In the genomic region with DNA sequence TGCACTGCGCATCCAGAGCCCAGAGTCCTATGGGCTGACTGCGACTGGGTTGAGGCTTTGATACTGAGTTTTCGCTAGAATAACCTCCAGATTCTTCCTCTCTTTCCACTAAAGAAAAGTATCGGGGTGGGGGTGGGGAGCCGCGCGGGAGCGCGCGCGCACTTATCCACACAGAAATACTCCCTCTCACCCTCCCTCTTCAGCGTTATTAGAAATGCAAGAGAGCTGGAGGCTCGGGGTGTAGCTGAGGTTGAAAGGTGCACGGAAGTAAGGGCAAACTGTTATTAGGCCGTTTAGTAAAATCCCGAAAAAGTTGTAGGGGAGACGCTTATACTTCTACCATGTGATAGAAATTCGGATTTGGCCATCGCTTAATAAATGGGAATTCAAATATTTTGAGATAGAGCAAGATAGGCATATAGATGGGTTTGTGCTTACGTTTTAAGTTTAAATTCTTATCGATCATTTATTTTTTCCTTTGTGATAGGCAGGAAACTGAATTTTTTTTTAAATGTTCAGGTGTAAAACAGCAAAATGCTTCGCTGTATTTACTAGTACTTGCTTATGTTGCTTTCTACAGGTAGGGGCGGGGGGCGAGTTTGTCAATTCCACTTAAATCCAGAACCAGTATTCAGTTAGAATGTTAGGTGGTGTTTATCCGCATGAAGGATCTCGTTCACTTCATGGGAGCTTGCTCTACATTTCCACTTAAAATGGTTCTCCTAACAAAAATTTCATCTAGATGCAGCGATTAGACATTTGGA, we compare ENCODE assay signal across 8 cellular contexts. TPM values are rescaled to one million over a fixed set of nuclear protein-coding genes. Genes with fewer than 3 reads are reported as not detected.
A peak's percentile ranks its signal among the peaks of the same experiment; 100 is the strongest.
DNase-seq lines count a peak whose midpoint lies in the region; ATAC-seq and TF ChIP-seq lines count a peak whose summit lies in the region.

No MANE protein-coding gene starts in this region.

- H3K36me3 ChIP-seq in right atrium auricular region = no peaks in the 10 kb centered on the region

- intact Hi-C loops in posterior cingulate gyrus (cut with DNase I) = loop anchor here (5.0 to 10.0 kb wide), 4 partner anchors 143 to 513 kb away; partner anchors contain the start of gene NUBPL

- H3K4me3 ChIP-seq in right atrium auricular region = peak overlapping the region; percentile 89 to 98

- no peaks in the 10 kb centered on the region for H3K27me3 ChIP-seq in right atrium auricular region

- peaks cover 0 to 64% of the 10 kb centered on the region in 2 donors for H3K4me1 ChIP-seq in right atrium auricular region

- DNase-seq in DMS53 (lab: John Stamatoyannopoulos, UW) = peak; percentile 67
- DNase-seq in HCEC 1CT = peak; percentile 48
- peak; percentile 64 for DNase-seq in NCI-H524 treated with DMSO at 0.1 percent for 48 hours (lab: John Stamatoyannopoulos, UW)
- DNase-seq in amygdala (lab: John Stamatoyannopoulos, UW) = peak in 49 of 56 donors; percentile 1 to 74 (median 38)
- DNase-seq in right atrium auricular region (ENCODE audit: low spot score) = peak; percentile 63
- DNase-seq in posterior cingulate gyrus = peak in 8 of 10 donors; percentile 13 to 82 (median 36)

- ATAC-seq in HG03139 (IDR thresholded peaks at IDR 0.05; ENCODE audit: unreplicated experiment) (no peak), GM18498 (IDR thresholded peaks at IDR 0.05; ENCODE audit: unreplicated experiment) (no peak)

- H3K27ac ChIP-seq in right atrium auricular region = peak overlapping the region; percentile 96 to 100

- no peak for TF ChIP-seq CTCF in right atrium auricular region (IDR thresholded peaks at IDR 0.05)

- H3K9me3 ChIP-seq in right atrium auricular region = no peaks in the 10 kb centered on the region

RNA-seq across cellular contexts. Expression of gene ARHGAP5, which starts 1.1 kb away (rescaled TPM):
- 100 to 1,000 TPM; 145 to 160 TPM for total RNA-seq in right atrium auricular region
